13 cellular contexts compared by ENCODE assay signal in genomic region chr12:16766736-16767135, GRCh38.
"Had no signal": no experiment of that assay in that cellular context is flagged by ENCODE, and none has a peak within 500 bp of the region (broad histone marks: within the 10 kb centered on the region; RNA-seq: fewer than 3 reads in every experiment).

No MANE protein-coding gene starts in this region.

- H3K4me3 ChIP-seq: left lung, mucosa of descending colon had no signal

- H3K27me3 ChIP-seq: left lung had no signal

- H3K27ac ChIP-seq: left lung had no signal

- FAIRE-seq: kidney, small intestine had no signal

- H3K36me3 ChIP-seq: left lung had no signal

- DNase-seq: activated CD4-positive, alpha-beta T cell treated with anti-CD3 and anti-CD28 coated beads, Interleukin-2, amount 10 ng/mL, durations not matched to agents 7 days and 5 days; activated naive CD4-positive, alpha-beta T cell; activated naive CD8-positive, alpha-beta T cell treated with anti-CD3 and anti-CD28 coated beads, Interleukin-2, amount 10 ng/mL, durations not matched to agents 7 days and 5 days; aorta; endodermal cell; kidney; left lung; mammary epithelial cell; mucosa of descending colon; naive thymus-derived CD8-positive, alpha-beta T cell; nucleus accumbens; right cardiac atrium; small intestine had no signal

- H3K4me1 ChIP-seq: left lung had no signal
